36 cellular contexts compared by ENCODE assay signal in genomic region chr16:11295672-11296071, GRCh38. TPM values are rescaled to one million over a fixed set of nuclear protein-coding genes. Genes with fewer than 3 reads are reported as not detected.
"Had no signal": no experiment of that assay in that cellular context is flagged by ENCODE, and none has a peak within 500 bp of the region (broad histone marks: within the 10 kb centered on the region; RNA-seq: fewer than 3 reads in every experiment).

No MANE protein-coding gene starts in this region.

- H3K9me3 Mint-ChIP-seq: activated CD4-positive, alpha-beta T cell treated with anti-CD3 and anti-CD28 coated beads, Interleukin-2, amount 10 ng/mL, durations not matched to agents 24 days and 14 days; activated naive CD4-positive, alpha-beta T cell treated with anti-CD3 and anti-CD28 coated beads, Interleukin-2, amount 50 U/mL, for 24 hours; activated naive CD8-positive, alpha-beta T cell treated with anti-CD3 and anti-CD28 coated beads, Interleukin-2, amount 10 ng/mL, durations not matched to agents 7 days and 5 days; activated T-cell treated with anti-CD3 and anti-CD28 coated beads, Interleukin-2, amount 50 U/mL, for 24 hours; activated T-helper 2 cell treated with anti-CD3 and anti-CD28 coated beads, Interferon-gamma antibody, Interleukin-2, Interleukin-4, amounts not matched to agents 10 μg/mL and 5 μg/mL and 100 μg/mL, durations not matched to agents 14 hours and 24 hours and 36 hours had no signal

- H3K4me3 Mint-ChIP-seq: activated CD4-positive, alpha-beta T cell treated with anti-CD3 and anti-CD28 coated beads, Interleukin-2, amount 10 ng/mL, durations not matched to agents 24 days and 14 days; activated CD8-positive, alpha-beta T cell treated with anti-CD3 and anti-CD28 coated beads, Interleukin-2, amount 10 ng/mL, durations not matched to agents 7 days and 5 days; activated naive CD4-positive, alpha-beta T cell treated with anti-CD3 and anti-CD28 coated beads, Interleukin-2, amount 50 U/mL, for 24 hours; activated naive CD8-positive, alpha-beta T cell treated with anti-CD3 and anti-CD28 coated beads, Interleukin-2, amount 10 ng/mL, durations not matched to agents 7 days and 5 days; activated T-cell treated with anti-CD3 and anti-CD28 coated beads, Interleukin-2, amount 50 U/mL, for 24 hours had no signal

- H3K27me3 Mint-ChIP-seq: activated naive CD4-positive, alpha-beta T cell treated with anti-CD3 and anti-CD28 coated beads, Interleukin-2, amount 50 U/mL, for 24 hours had no signal

- ATAC-seq: activated CD8-positive, alpha-beta T cell treated with anti-CD3 and anti-CD28 coated beads, Interleukin-2, amount 10 ng/mL, durations not matched to agents 7 days and 5 days; Right ventricle myocardium inferior; SK-N-SH treated with all-trans-retinoic acid at 6 μM for 48 hours had no signal

- DNase-seq: activated CD4-positive, alpha-beta T cell treated with anti-CD3 and anti-CD28 coated beads for 1 hour; activated CD4-positive, alpha-beta T cell treated with anti-CD3 and anti-CD28 coated beads, Interleukin-2, amount 10 ng/mL, durations not matched to agents 24 days and 14 days; activated CD4-positive, alpha-beta T cell treated with anti-CD3 and anti-CD28 coated beads, Interleukin-2, amount 50 U/mL, for 48 hours; activated CD4-positive, CD25-positive, alpha-beta regulatory T cell; activated CD8-positive, alpha-beta T cell treated with anti-CD3 and anti-CD28 coated beads, Interleukin-2, amount 10 ng/mL, durations not matched to agents 7 days and 5 days; activated gamma-delta T cell; activated naive CD4-positive, alpha-beta T cell treated with Interleukin-2 at 50 U/mL for 16 hours; activated naive CD8-positive, alpha-beta T cell treated with anti-CD3 and anti-CD28 coated beads, Interleukin-2, amount 10 ng/mL, durations not matched to agents 7 days and 5 days; activated T-cell treated with anti-CD3 and anti-CD28 coated beads, Interleukin-2, amount 50 U/mL, for 24 hours; amygdala; caudate nucleus; Karpas-422; KBM-7; MG63; NCI-H1048; NCI-H1436 treated with DMSO at 0.1 percent for 48 hours; NCI-H1694 treated with DMSO at 0.1 percent for 48 hours; NCI-H2029; NCI-H510A; NCI-H526; NCI-H774; PC-9; SIG-M5; SW 1271; T-helper 1 cell; T-helper 2 cell; T-helper 9 cell; WERI-Rb-1 had no signal

- H3K27ac ChIP-seq: ascending aorta, breast epithelium, PC-9, RWPE1, WERI-Rb-1 had no signal

- H3K27ac Mint-ChIP-seq: activated CD4-positive, alpha-beta T cell treated with anti-CD3 and anti-CD28 coated beads, Interleukin-2, amount 10 ng/mL, durations not matched to agents 24 days and 14 days; activated naive CD4-positive, alpha-beta T cell treated with anti-CD3 and anti-CD28 coated beads, Interleukin-2, amount 50 U/mL, for 24 hours; activated T-cell treated with anti-CD3 and anti-CD28 coated beads, Interleukin-2, amount 50 U/mL, for 24 hours; activated T-helper 2 cell treated with anti-CD3 and anti-CD28 coated beads, Interferon-gamma antibody, Interleukin-2, Interleukin-4, amounts not matched to agents 10 μg/mL and 5 μg/mL and 100 μg/mL, durations not matched to agents 14 hours and 24 hours and 36 hours had no signal

- H3K9me3 ChIP-seq: ascending aorta, breast epithelium, MG63 had no signal

- H3K4me2 ChIP-seq: PC-9 had no signal

- H3K27me3 ChIP-seq: ascending aorta, breast epithelium, MG63 had no signal

- H3K4me3 ChIP-seq: ascending aorta, breast epithelium, MG63, PC-9 had no signal

- H3K36me3 Mint-ChIP-seq: activated naive CD4-positive, alpha-beta T cell treated with anti-CD3 and anti-CD28 coated beads, Interleukin-2, amount 50 U/mL, for 24 hours; activated naive CD8-positive, alpha-beta T cell treated with anti-CD3 and anti-CD28 coated beads, Interleukin-2, amount 10 ng/mL, durations not matched to agents 7 days and 5 days had no signal

- H3K36me3 ChIP-seq: ascending aorta, breast epithelium, MG63, WERI-Rb-1 had no signal

RNA-seq across cellular contexts. Expression of gene PRM1, which starts 14.5 kb away (rescaled TPM):
- total RNA-seq: activated CD4-positive, alpha-beta T cell treated with anti-CD3 and anti-CD28 coated beads, Interleukin-2, amount 10 ng/mL, durations not matched to agents 24 days and 14 days; activated CD8-positive, alpha-beta T cell treated with anti-CD3 and anti-CD28 coated beads, Interleukin-2, amount 10 ng/mL, durations not matched to agents 7 days and 5 days; activated naive CD8-positive, alpha-beta T cell treated with anti-CD3 and anti-CD28 coated beads, Interleukin-2, amount 10 ng/mL, durations not matched to agents 7 days and 5 days; activated T-helper 2 cell treated with anti-CD3 and anti-CD28 coated beads, Interferon-gamma antibody, Interleukin-2, Interleukin-4, amounts not matched to agents 10 μg/mL and 5 μg/mL and 100 μg/mL, durations not matched to agents 14 hours and 24 hours and 36 hours; ascending aorta; breast epithelium; PC-9; Right ventricle myocardium inferior; SK-MEL-5 had no signal

RNA-seq across cellular contexts. Expression of gene PRM2, which starts 19.4 kb away (rescaled TPM):
- total RNA-seq: activated CD4-positive, alpha-beta T cell treated with anti-CD3 and anti-CD28 coated beads, Interleukin-2, amount 10 ng/mL, durations not matched to agents 24 days and 14 days; activated CD8-positive, alpha-beta T cell treated with anti-CD3 and anti-CD28 coated beads, Interleukin-2, amount 10 ng/mL, durations not matched to agents 7 days and 5 days; activated naive CD8-positive, alpha-beta T cell treated with anti-CD3 and anti-CD28 coated beads, Interleukin-2, amount 10 ng/mL, durations not matched to agents 7 days and 5 days; activated T-helper 2 cell treated with anti-CD3 and anti-CD28 coated beads, Interferon-gamma antibody, Interleukin-2, Interleukin-4, amounts not matched to agents 10 μg/mL and 5 μg/mL and 100 μg/mL, durations not matched to agents 14 hours and 24 hours and 36 hours; ascending aorta; breast epithelium; PC-9; Right ventricle myocardium inferior; SK-MEL-5 had no signal

RNA-seq across cellular contexts. Expression of gene PRM3, which starts 22.2 kb away (rescaled TPM):
- total RNA-seq: activated CD4-positive, alpha-beta T cell treated with anti-CD3 and anti-CD28 coated beads, Interleukin-2, amount 10 ng/mL, durations not matched to agents 24 days and 14 days; activated CD8-positive, alpha-beta T cell treated with anti-CD3 and anti-CD28 coated beads, Interleukin-2, amount 10 ng/mL, durations not matched to agents 7 days and 5 days; activated naive CD8-positive, alpha-beta T cell treated with anti-CD3 and anti-CD28 coated beads, Interleukin-2, amount 10 ng/mL, durations not matched to agents 7 days and 5 days; activated T-helper 2 cell treated with anti-CD3 and anti-CD28 coated beads, Interferon-gamma antibody, Interleukin-2, Interleukin-4, amounts not matched to agents 10 μg/mL and 5 μg/mL and 100 μg/mL, durations not matched to agents 14 hours and 24 hours and 36 hours; ascending aorta; breast epithelium; PC-9; Right ventricle myocardium inferior; SK-MEL-5 had no signal

RNA-seq across cellular contexts. Expression of gene TNP2, which starts 26.5 kb away (rescaled TPM):
- total RNA-seq: activated CD4-positive, alpha-beta T cell treated with anti-CD3 and anti-CD28 coated beads, Interleukin-2, amount 10 ng/mL, durations not matched to agents 24 days and 14 days; activated CD8-positive, alpha-beta T cell treated with anti-CD3 and anti-CD28 coated beads, Interleukin-2, amount 10 ng/mL, durations not matched to agents 7 days and 5 days; activated naive CD8-positive, alpha-beta T cell treated with anti-CD3 and anti-CD28 coated beads, Interleukin-2, amount 10 ng/mL, durations not matched to agents 7 days and 5 days; activated T-helper 2 cell treated with anti-CD3 and anti-CD28 coated beads, Interferon-gamma antibody, Interleukin-2, Interleukin-4, amounts not matched to agents 10 μg/mL and 5 μg/mL and 100 μg/mL, durations not matched to agents 14 hours and 24 hours and 36 hours; ascending aorta; breast epithelium; PC-9; Right ventricle myocardium inferior; SK-MEL-5 had no signal
